19 cellular contexts compared by ENCODE assay signal in the genomic region with DNA sequence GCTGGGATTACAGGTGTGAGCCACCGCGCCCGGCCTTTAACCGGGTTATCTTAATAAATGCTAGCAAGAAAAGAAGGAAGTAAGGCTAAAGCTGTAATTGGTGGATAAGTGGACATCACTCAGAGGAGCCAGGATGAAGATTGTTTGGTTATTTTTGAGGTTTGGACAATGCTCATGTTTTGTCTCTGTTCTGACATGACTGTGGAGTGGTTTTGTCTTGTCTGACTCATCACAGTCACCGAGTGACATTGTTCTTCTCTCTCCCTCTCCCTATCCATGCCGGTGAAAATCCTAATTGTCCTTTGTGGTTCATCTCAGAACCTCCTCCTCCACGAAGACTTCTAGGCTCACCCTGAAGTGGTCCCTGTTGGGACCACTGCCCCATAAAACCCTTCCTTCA. TPM values are rescaled to one million over a fixed set of nuclear protein-coding genes. Genes with fewer than 3 reads are reported as not detected.
"Had no signal": no experiment of that assay in that cellular context is flagged by ENCODE, and none has a peak within 500 bp of the region (broad histone marks: within the 10 kb centered on the region; RNA-seq: fewer than 3 reads in every experiment).

No MANE protein-coding gene starts in this region.

- H3K4me3 ChIP-seq: lung, mucosa of descending colon, tibial nerve had no signal

- H3K4me1 ChIP-seq: tibial nerve had no signal

- H3K4me1 Mint-ChIP-seq: activated naive CD4-positive, alpha-beta T cell treated with anti-CD3 and anti-CD28 coated beads, Interleukin-2, amount 50 U/mL, for 24 hours; brain; naive thymus-derived CD8-positive, alpha-beta T cell; stimulated activated memory B cell treated with anti-CD40 and anti-IgM and Interleukin-4, amounts not matched to agents 10 μg/mL and 1 μg/mL and 100 μg/mL, for 72 hours had no signal

- H3K4me3 Mint-ChIP-seq: activated naive CD4-positive, alpha-beta T cell treated with anti-CD3 and anti-CD28 coated beads, Interleukin-2, amount 50 U/mL, for 24 hours; brain; naive thymus-derived CD8-positive, alpha-beta T cell; stimulated activated memory B cell treated with anti-CD40 and anti-IgM and Interleukin-4, amounts not matched to agents 10 μg/mL and 1 μg/mL and 100 μg/mL, for 72 hours had no signal

- H3K27ac Mint-ChIP-seq: activated naive CD4-positive, alpha-beta T cell treated with anti-CD3 and anti-CD28 coated beads, Interleukin-2, amount 50 U/mL, for 24 hours; brain; stimulated activated memory B cell treated with anti-CD40 and anti-IgM and Interleukin-4, amounts not matched to agents 10 μg/mL and 1 μg/mL and 100 μg/mL, for 72 hours had no signal

- DNase-seq: activated CD4-positive, alpha-beta T cell treated with anti-CD3 and anti-CD28 coated beads, Interleukin-2, amount 50 U/mL, for 1 hour; activated CD4-positive, CD25-positive, alpha-beta regulatory T cell; amniotic stem cell; cerebellar nuclear complex; dermis blood vessel endothelial cell; hippocampal formation; mucosa of descending colon; naive thymus-derived CD8-positive, alpha-beta T cell; retina; stimulated activated CD4-positive, alpha-beta T cell treated with anti-CD3 and anti-CD28 coated beads, Interleukin-15, amount 100 ng/mL, for 24 hours had no signal

- H3K36me3 ChIP-seq: neutrophil, tibial nerve had no signal

- H3K9me3 ChIP-seq: mucosa of descending colon, neutrophil had no signal

- H3K36me3 Mint-ChIP-seq: brain; naive thymus-derived CD8-positive, alpha-beta T cell; stimulated activated memory B cell treated with anti-CD40 and anti-IgM and Interleukin-4, amounts not matched to agents 10 μg/mL and 1 μg/mL and 100 μg/mL, for 72 hours had no signal

- H3K27me3 ChIP-seq: neutrophil, tibial nerve had no signal

- H3K27ac ChIP-seq: neutrophil, tibial nerve had no signal

- H3K9me3 Mint-ChIP-seq: activated naive CD4-positive, alpha-beta T cell treated with anti-CD3 and anti-CD28 coated beads, Interleukin-2, amount 50 U/mL, for 24 hours had no signal

- ATAC-seq: mucosa of descending colon; naive thymus-derived CD8-positive, alpha-beta T cell had no signal

RNA-seq across cellular contexts. Expression of a gene that starts 23.5 kb away (rescaled TPM):
- total RNA-seq: activated CD8-positive, alpha-beta memory T cell treated with anti-CD3 and anti-CD28 coated beads for 36 hours; dermis blood vessel endothelial cell; epithelial cell of proximal tubule; naive thymus-derived CD8-positive, alpha-beta T cell; T-helper 2 cell treated with Interferon-gamma antibody and Interleukin-4, amounts not matched to agents 100 ng/mL and 5 ng/mL, for 36 hours had no signal
- polyA plus RNA-seq: naive thymus-derived CD8-positive, alpha-beta T cell had no signal
